In the genomic region with DNA sequence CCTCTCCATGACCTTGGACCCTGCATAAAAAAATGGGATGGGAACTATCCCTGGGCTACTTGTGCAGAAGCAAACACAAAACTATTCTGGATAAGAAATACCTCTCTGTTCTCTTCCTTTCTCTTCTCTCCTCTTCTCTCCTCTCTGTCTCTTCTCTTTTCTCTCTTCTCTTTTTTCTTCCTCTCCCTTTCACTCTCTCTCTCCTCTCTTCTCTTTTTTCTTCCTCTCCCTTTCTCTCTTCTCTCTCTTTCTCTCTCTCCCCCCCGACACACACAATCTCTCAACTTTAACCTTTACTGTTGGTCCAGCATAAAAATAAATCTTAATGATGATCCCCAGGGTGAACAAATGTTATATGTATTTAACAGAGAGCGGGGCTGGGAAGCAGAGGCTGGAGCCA, we compare ENCODE assay signal across 1 cellular context.
A peak's percentile ranks its signal among the peaks of the same experiment; 100 is the strongest.
TF ChIP-seq lines count a peak whose summit lies in the region.

No MANE protein-coding gene starts in this region.

TF ChIP-seq in HEK293, 187 proteins besides CTCF, POLR2A, EP300 and RAD21 (continued from another document):
- TF ChIP-seq, protein P1, sequence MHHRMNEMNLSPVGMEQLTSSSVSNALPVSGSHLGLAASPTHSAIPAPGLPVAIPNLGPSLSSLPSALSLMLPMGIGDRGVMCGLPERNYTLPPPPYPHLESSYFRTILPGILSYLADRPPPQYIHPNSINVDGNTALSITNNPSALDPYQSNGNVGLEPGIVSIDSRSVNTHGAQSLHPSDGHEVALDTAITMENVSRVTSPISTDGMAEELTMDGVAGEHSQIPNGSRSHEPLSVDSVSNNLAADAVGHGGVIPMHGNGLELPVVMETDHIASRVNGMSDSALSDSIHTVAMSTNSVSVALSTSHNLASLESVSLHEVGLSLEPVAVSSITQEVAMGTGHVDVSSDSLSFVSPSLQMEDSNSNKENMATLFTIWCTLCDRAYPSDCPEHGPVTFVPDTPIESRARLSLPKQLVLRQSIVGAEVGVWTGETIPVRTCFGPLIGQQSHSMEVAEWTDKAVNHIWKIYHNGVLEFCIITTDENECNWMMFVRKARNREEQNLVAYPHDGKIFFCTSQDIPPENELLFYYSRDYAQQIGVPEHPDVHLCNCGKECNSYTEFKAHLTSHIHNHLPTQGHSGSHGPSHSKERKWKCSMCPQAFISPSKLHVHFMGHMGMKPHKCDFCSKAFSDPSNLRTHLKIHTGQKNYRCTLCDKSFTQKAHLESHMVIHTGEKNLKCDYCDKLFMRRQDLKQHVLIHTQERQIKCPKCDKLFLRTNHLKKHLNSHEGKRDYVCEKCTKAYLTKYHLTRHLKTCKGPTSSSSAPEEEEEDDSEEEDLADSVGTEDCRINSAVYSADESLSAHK (tag by site-specific recombination; IDR thresholded peaks at IDR 0.05), result no peak
- TF ChIP-seq ZNF366 (tag by site-specific recombination; conservative IDR thresholded peaks at IDR 0.05) (0 out of 2 replicates have a peak, but pooled peaks have one; percentile 16), ZNF843 (tag by site-specific recombination; IDR thresholded peaks at IDR 0.05) (no peak), ZBTB48 (tag by site-specific recombination; IDR thresholded peaks at IDR 0.05) (no peak), ZFP41 (tag by site-specific recombination; IDR thresholded peaks at IDR 0.05; ENCODE audit: borderline replicate concordance) (no peak), PRDM1 (tag by site-specific recombination; IDR thresholded peaks at IDR 0.05) (peak; percentile 96), ZNF561 (tag by site-specific recombination; IDR thresholded peaks at IDR 0.05; ENCODE audit: borderline replicate concordance) (no peak)
